13 cellular contexts compared by ENCODE assay signal in the genomic region with DNA sequence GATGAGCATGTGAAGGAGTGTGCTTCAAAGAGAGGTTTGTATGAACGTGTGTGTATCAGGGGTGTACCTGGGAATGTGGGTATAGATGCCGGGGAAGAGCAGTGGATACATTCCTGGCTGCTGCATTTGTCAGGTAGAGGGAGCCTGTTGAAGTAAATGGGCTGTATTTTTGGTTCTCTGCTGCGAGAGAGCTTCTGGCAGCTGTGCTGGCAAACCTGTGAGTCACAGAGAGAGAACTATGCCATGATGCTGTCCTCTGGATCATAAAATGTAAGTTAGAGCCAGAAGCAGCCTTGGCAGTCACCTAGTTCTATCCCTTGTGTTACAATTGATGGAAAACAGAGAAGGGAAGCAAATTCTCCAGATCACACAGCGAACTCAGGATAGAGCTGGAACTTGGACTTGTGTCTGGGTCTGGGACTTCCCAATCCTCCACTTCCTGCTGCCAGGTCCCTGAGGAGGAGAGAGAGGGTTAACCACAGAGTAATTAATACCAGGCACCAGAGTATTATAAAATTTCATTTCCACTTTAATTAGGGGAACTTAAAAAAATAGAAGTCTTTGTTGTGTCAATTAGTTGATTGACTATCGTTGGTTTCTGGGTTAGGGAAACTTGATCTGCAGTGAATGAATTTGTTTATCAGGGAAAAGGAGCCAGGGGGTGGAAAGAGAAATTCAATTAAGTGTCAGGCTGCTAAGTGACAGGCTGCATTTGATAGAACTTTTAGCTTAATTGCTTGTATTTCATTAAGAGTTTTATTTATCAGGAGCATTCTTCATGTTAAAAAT. TPM values are rescaled to one million over a fixed set of nuclear protein-coding genes. Genes with fewer than 3 reads are reported as not detected.
DNase-seq lines count a peak whose midpoint lies in the region; ATAC-seq and TF ChIP-seq lines count a peak whose summit lies in the region.
"Had no signal": no experiment of that assay in that cellular context is flagged by ENCODE, and none has a peak within 500 bp of the region (broad histone marks: within the 10 kb centered on the region; RNA-seq: fewer than 3 reads in every experiment).

No MANE protein-coding gene starts in this region.

- ATAC-seq in HG02840 (IDR thresholded peaks at IDR 0.05; ENCODE audit: low FRiP score, unreplicated experiment) (no peak), GM18907 (IDR thresholded peaks at IDR 0.05; ENCODE audit: unreplicated experiment) (no peak)
- ATAC-seq: pancreas; stimulated activated naive B cell treated with anti-CD40 and anti-IgM and Interleukin-4, amounts not matched to agents 10 μg/mL and 1 μg/mL and 100 μg/mL, for 72 hours had no signal

- H3K9me3 ChIP-seq in effector memory CD4-positive, alpha-beta T cell (ENCODE audit: control insufficient read depth, low read length), result no peaks in the 10 kb centered on the region
- H3K9me3 ChIP-seq: HAP-1, pancreas had no signal

- DNase-seq in GM03348 (ENCODE audit: low spot score) (peak; percentile 63), RKO (ENCODE audit: low spot score) (peak; percentile 37), epithelial cell of proximal tubule (ENCODE audit: low read depth) (no peak), pons (ENCODE audit: low spot score) (peak; percentile 14), mesenteric fat pad (ENCODE audit: low spot score) (no peak)
- DNase-seq in effector memory CD4-positive, alpha-beta T cell, result no peak
- DNase-seq: activated CD8-positive, alpha-beta memory T cell treated with anti-CD3 and anti-CD28 coated beads for 24 hours; pancreas; stimulated activated naive B cell treated with anti-CD40 and anti-IgM and Interleukin-4, amounts not matched to agents 10 μg/mL and 1 μg/mL and 100 μg/mL, for 72 hours; T-helper 2 cell had no signal

- TF ChIP-seq CTCF in epithelial cell of proximal tubule (conservative IDR thresholded peaks at IDR 0.05; ENCODE audit: low read depth, low read length), result peak; percentile 1

- no peaks in the 10 kb centered on the region for H3K4me1 ChIP-seq in effector memory CD4-positive, alpha-beta T cell (ENCODE audit: control insufficient read depth, insufficient read depth, low read length, poor library complexity, severe bottlenecking)
- H3K4me1 ChIP-seq: HAP-1, pancreas had no signal

- no peak overlapping the region for H3K27ac ChIP-seq in effector memory CD4-positive, alpha-beta T cell (ENCODE audit: insufficient read depth, low read length, poor library complexity, severe bottlenecking)
- H3K27ac ChIP-seq: pancreas had no signal

- H3K4me3 ChIP-seq in epithelial cell of proximal tubule (ENCODE audit: low read depth, low read length), result no peak overlapping the region
- no peak overlapping the region for H3K4me3 ChIP-seq in effector memory CD4-positive, alpha-beta T cell (ENCODE audit: insufficient read depth, low read depth, low read length, poor library complexity, severe bottlenecking)
- H3K4me3 ChIP-seq: HAP-1, pancreas had no signal

- H3K36me3 ChIP-seq in effector memory CD4-positive, alpha-beta T cell (ENCODE audit: control insufficient read depth, insufficient read depth, low read length), result no peaks in the 10 kb centered on the region
- H3K36me3 ChIP-seq: HAP-1, pancreas had no signal

- peaks cover 3% of the 10 kb centered on the region for H3K27me3 ChIP-seq in effector memory CD4-positive, alpha-beta T cell (replicated peaks; ENCODE audit: control insufficient read depth, insufficient read depth, low read length, poor library complexity, severe bottlenecking)

RNA-seq across cellular contexts. Expression of a gene that starts 41.1 kb away (rescaled TPM):
- total RNA-seq in epithelial cell of proximal tubule, result not detected in 2 replicates
- not detected for total RNA-seq in mesenteric fat pad
- total RNA-seq: pancreas had no signal

Comparison
In these comparisons a context has a peak if more than half of its experiments do, and no peak if none do; other contexts are left out.
1. DNase-seq: peak in GM03348 (single experiment), RKO (single experiment) and pons (single experiment); none in epithelial cell of proximal tubule (single experiment), effector memory CD4-positive, alpha-beta T cell (0 of 3) and mesenteric fat pad (single experiment).